ENCODE assay signal across 17 cellular contexts in the genomic region with DNA sequence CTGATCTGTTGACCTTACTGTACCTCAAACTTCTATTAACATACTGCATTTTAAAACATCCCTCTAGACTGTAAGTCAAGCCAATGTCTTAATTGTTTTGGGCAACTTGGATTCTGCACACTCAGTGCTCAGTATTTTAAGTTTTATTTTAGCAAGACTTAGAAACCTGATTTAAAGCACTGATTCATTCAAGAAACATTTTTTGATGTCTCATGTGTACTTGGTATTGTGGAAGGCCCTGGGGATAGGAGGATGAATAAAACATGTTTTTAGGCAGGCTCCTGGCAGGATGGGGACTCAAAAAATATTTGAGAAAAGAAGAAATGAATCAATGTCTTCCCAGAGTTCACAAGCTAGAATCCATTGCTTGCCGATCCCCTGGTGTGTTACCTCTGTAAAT.
DNase-seq lines count a peak whose midpoint lies in the region; ATAC-seq and TF ChIP-seq lines count a peak whose summit lies in the region.
"Had no signal": no experiment of that assay in that cellular context is flagged by ENCODE, and none has a peak within 500 bp of the region (broad histone marks: within the 10 kb centered on the region; RNA-seq: fewer than 3 reads in every experiment).

No MANE protein-coding gene starts in this region.

- H3K4me3 ChIP-seq in BJ (ENCODE audit: low read depth, low read length) (no peak overlapping the region), epithelial cell of esophagus (ENCODE audit: low read length) (no peak overlapping the region)
- H3K4me3 ChIP-seq: BLaER1, MG63 had no signal

- no peak overlapping the region for H3K4me3 Mint-ChIP-seq in HFFc6
- H3K4me3 Mint-ChIP-seq: H9 had no signal

- no peaks in the 10 kb centered on the region for H3K36me3 Mint-ChIP-seq in HFFc6 (ENCODE audit: low read depth)
- H3K36me3 Mint-ChIP-seq: CD8-positive, alpha-beta memory T cell had no signal

- TF ChIP-seq CTCF in BJ (IDR thresholded peaks at IDR 0.05; ENCODE audit: insufficient read depth, low read depth, low read length) (no peak), HFFc6 (IDR thresholded peaks at IDR 0.05) (no peak), epithelial cell of esophagus (IDR thresholded peaks at IDR 0.05; ENCODE audit: insufficient read depth, low read depth, low read length, missing control alignments) (no peak)

- H3K4me1 Mint-ChIP-seq in HFFc6 (ENCODE audit: low read depth) = peaks cover 11% of the 10 kb centered on the region

- no peak overlapping the region for H3K27ac Mint-ChIP-seq in HFFc6
- H3K27ac Mint-ChIP-seq: CD8-positive, alpha-beta memory T cell; H9 had no signal

- peaks cover 24% of the 10 kb centered on the region for H3K27me3 Mint-ChIP-seq in HFFc6 (ENCODE audit: insufficient read depth)

- CTCF ChIA-PET in BJ (lab: Yijun Ruan, JAX) = interaction anchor here (1.8 kb wide), 1 partner anchor 10 kb away, joined by 5 read pairs; no protein-coding TSS in a partner anchor

- peak; percentile 50 for DNase-seq in BJ (ENCODE audit: low read depth)
- peak; percentile 38 for DNase-seq in HFFc6
- DNase-seq in epithelial cell of esophagus (ENCODE audit: low read depth) = peak; percentile 24
- peak; percentile 4 for DNase-seq in renal cortical epithelial cell (ENCODE audit: low read depth)
- DNase-seq in KG1 (lab: John Stamatoyannopoulos, UW) = no peak
- DNase-seq in NCI-H146 treated with DMSO at 0.1 percent for 48 hours (lab: John Stamatoyannopoulos, UW; ENCODE audit: unreplicated experiment) = no peak
- DNase-seq: CD8-positive, alpha-beta memory T cell; DND-41; H9; MG63; NCI-H1105; NCI-H187; NCI-H446 treated with DMSO at 0.1 percent for 48 hours; NCI-H748 treated with DMSO at 0.1 percent for 48 hours had no signal

- ATAC-seq in HG02852 (IDR thresholded peaks at IDR 0.05; ENCODE audit: unreplicated experiment) = no peak
- ATAC-seq in HG03460 (IDR thresholded peaks at IDR 0.05; ENCODE audit: unreplicated experiment) = no peak

- H3K27me3 ChIP-seq in BJ (ENCODE audit: control insufficient read depth, insufficient read depth, low read length) = peaks cover 18% of the 10 kb centered on the region
- H3K27me3 ChIP-seq: BLaER1 had no signal

- no peaks in the 10 kb centered on the region for H3K9me3 Mint-ChIP-seq in HFFc6
- H3K9me3 Mint-ChIP-seq: H9 had no signal

- POLR2A ChIA-PET in BJ (lab: Charles Lee) = no interaction called here

- H3K36me3 ChIP-seq in BJ (ENCODE audit: control insufficient read depth, insufficient read depth, low read length) = no peaks in the 10 kb centered on the region
- H3K36me3 ChIP-seq: BLaER1, MG63 had no signal

Comparison
In these comparisons a context has a peak if more than half of its experiments do, and no peak if none do; other contexts are left out.
1. DNase-seq: peak in BJ (single experiment), HFFc6 (single experiment), epithelial cell of esophagus (single experiment) and renal cortical epithelial cell (single experiment); none in KG1 (single experiment) and NCI-H146 treated with DMSO at 0.1 percent for 48 hours (single experiment).